Comparison of ENCODE assay signal across 10 cellular contexts in the genomic region with DNA sequence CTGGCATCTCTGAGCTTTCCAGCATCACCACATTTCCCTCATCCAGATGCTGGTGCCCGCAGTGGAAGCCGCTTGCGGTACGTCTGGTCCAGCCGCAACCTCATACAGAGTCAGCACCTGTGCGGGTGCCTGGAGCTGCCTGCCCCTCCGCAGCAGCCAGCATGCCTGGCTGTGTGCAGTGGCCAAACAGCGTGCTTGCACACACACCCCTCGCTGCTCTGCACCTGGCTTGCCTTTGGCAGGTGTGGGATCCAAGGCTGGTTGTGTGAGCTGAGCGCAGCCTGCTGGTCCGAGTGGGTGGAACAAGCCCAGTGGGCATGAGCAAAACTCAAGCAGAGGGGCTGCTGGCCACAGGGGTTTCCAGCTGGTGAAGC. TPM values are rescaled to one million over a fixed set of nuclear protein-coding genes. Genes with fewer than 3 reads are reported as not detected.
DNase-seq lines count a peak whose midpoint lies in the region; FAIRE-seq and TF ChIP-seq lines count a peak whose summit lies in the region.
"Had no signal": no experiment of that assay in that cellular context is flagged by ENCODE, and none has a peak within 500 bp of the region (broad histone marks: within the 10 kb centered on the region; RNA-seq: fewer than 3 reads in every experiment).

No MANE protein-coding gene starts in this region.

- peaks cover 14% of the 10 kb centered on the region for H3F3A ChIP-seq in neural progenitor cell (ENCODE audit: low read depth)

- H3K9me3 ChIP-seq in neural progenitor cell (ENCODE audit: low read depth), result no peaks in the 10 kb centered on the region

- no peak overlapping the region for H3K27ac ChIP-seq in brain microvascular endothelial cell
- H3K27ac ChIP-seq in neural progenitor cell, result no peak overlapping the region

- peaks cover 10% of the 10 kb centered on the region for H3K4me1 ChIP-seq in neural progenitor cell

- FAIRE-seq in H54 (lab: Jason Lieb, UNC), result no peak

- no peaks in the 10 kb centered on the region for H3K9me3 Mint-ChIP-seq in neural progenitor cell
- no peaks in the 10 kb centered on the region for H3K9me3 Mint-ChIP-seq in activated CD4-positive, alpha-beta T cell treated with anti-CD3 and anti-CD28 coated beads, Interleukin-2, amount 10 ng/mL, durations not matched to agents 7 days and 5 days

- no peak overlapping the region for H3K27ac Mint-ChIP-seq in neural progenitor cell
- H3K27ac Mint-ChIP-seq in activated CD4-positive, alpha-beta T cell treated with anti-CD3 and anti-CD28 coated beads, Interleukin-2, amount 10 ng/mL, durations not matched to agents 7 days and 5 days, result no peak overlapping the region

- peaks cover 13% of the 10 kb centered on the region for H3K79me2 ChIP-seq in neural progenitor cell (ENCODE audit: low read depth)

- peak; percentile 47 for TF ChIP-seq CTCF in brain microvascular endothelial cell (IDR thresholded peaks at IDR 0.05; ENCODE audit: low read depth, low read length, missing control alignments)
- peak; percentile 30 for TF ChIP-seq CTCF in neural progenitor cell (IDR thresholded peaks at IDR 0.05)

- in situ Hi-C loops in brain microvascular endothelial cell (cut with HindIII; ENCODE audit: low pct_ligation_motif_present, low sequenced_read_pairs), result loop anchor here (25.0 kb wide), 1 partner anchor 166 kb away; a partner anchor contains a TSS

- H3K27me3 ChIP-seq in brain microvascular endothelial cell (replicated peaks) (no peaks in the 10 kb centered on the region), neural progenitor cell (peaks cover 4% of the 10 kb centered on the region)

- H4K20me1 ChIP-seq in neural progenitor cell (ENCODE audit: low read depth), result no peaks in the 10 kb centered on the region

- peak overlapping the region; percentile 59 for H3K4me2 ChIP-seq in neural progenitor cell

- DNase-seq in NCI-H1436 (lab: John Stamatoyannopoulos, UW) (peak; percentile 46), NCI-H1436 treated with DMSO at 0.1 percent for 48 hours (lab: John Stamatoyannopoulos, UW) (no peak), NCI-H2171 (lab: John Stamatoyannopoulos, UW) (peak; percentile 60), brain microvascular endothelial cell (no peak), neural progenitor cell (ENCODE audit: low spot score) (peak; percentile 56), H54 (ENCODE audit: insufficient read length, low spot score) (no peak)
- no peak for DNase-seq in stimulated activated CD4-positive, alpha-beta T cell treated with anti-CD3 and anti-CD28 coated beads, Interleukin-2, amount 100 ng/mL, for 24 hours
- no peak for DNase-seq in activated CD4-positive, alpha-beta T cell treated with anti-CD3 and anti-CD28 coated beads, Interleukin-2, amount 10 ng/mL, durations not matched to agents 7 days and 5 days
- DNase-seq: anterior cingulate cortex, NCI-H1048 had no signal

- H2AFZ ChIP-seq in neural progenitor cell (replicated peaks), result peak overlapping the region; percentile 95

- POLR2A ChIA-PET in activated CD4-positive, alpha-beta T cell treated with anti-CD3 and anti-CD28 coated beads, Interleukin-2, amount 10 ng/mL, durations not matched to agents 7 days and 5 days (lab: Charles Lee), result interaction anchor here (1.2 kb wide), 1 partner anchor 163 kb away, joined by 3 read pairs; a partner anchor contains a TSS

- H3K4me3 ChIP-seq in brain microvascular endothelial cell (ENCODE audit: low read depth, low read length), result no peak overlapping the region
- H3K4me3 ChIP-seq in neural progenitor cell, result no peak overlapping the region

- H3K36me3 ChIP-seq in brain microvascular endothelial cell (replicated peaks), result no peaks in the 10 kb centered on the region
- H3K36me3 ChIP-seq in neural progenitor cell, result no peaks in the 10 kb centered on the region

- peaks cover 4% of the 10 kb centered on the region for H3K4me1 Mint-ChIP-seq in neural progenitor cell
- peaks cover 7% of the 10 kb centered on the region for H3K4me1 Mint-ChIP-seq in activated CD4-positive, alpha-beta T cell treated with anti-CD3 and anti-CD28 coated beads, Interleukin-2, amount 10 ng/mL, durations not matched to agents 7 days and 5 days

- no peaks in the 10 kb centered on the region for H3K36me3 Mint-ChIP-seq in neural progenitor cell
- no peaks in the 10 kb centered on the region for H3K36me3 Mint-ChIP-seq in activated CD4-positive, alpha-beta T cell treated with anti-CD3 and anti-CD28 coated beads, Interleukin-2, amount 10 ng/mL, durations not matched to agents 7 days and 5 days (ENCODE audit: low read depth)

- no peak overlapping the region for H3K4me3 Mint-ChIP-seq in neural progenitor cell
- no peak overlapping the region for H3K4me3 Mint-ChIP-seq in activated CD4-positive, alpha-beta T cell treated with anti-CD3 and anti-CD28 coated beads, Interleukin-2, amount 10 ng/mL, durations not matched to agents 7 days and 5 days

- no peak overlapping the region for H3K9ac ChIP-seq in neural progenitor cell

- CTCF ChIA-PET in activated CD4-positive, alpha-beta T cell treated with anti-CD3 and anti-CD28 coated beads, Interleukin-2, amount 10 ng/mL, durations not matched to agents 7 days and 5 days (lab: Charles Lee), result interaction anchor here (1.0 to 3.2 kb wide), 9 partner anchors 11 to 200 kb away, joined by 3 to 18 read pairs (median 7); a partner anchor contains a TSS

- H3K27me3 Mint-ChIP-seq in neural progenitor cell (ENCODE audit: insufficient read depth, low read depth), result peaks cover 2% of the 10 kb centered on the region
- H3K27me3 Mint-ChIP-seq in activated CD4-positive, alpha-beta T cell treated with anti-CD3 and anti-CD28 coated beads, Interleukin-2, amount 10 ng/mL, durations not matched to agents 7 days and 5 days, result peaks cover 5% of the 10 kb centered on the region

- no peak for TF ChIP-seq POLR2A in H54 (IDR thresholded peaks at IDR 0.05; ENCODE audit: low read depth, low read length)

RNA-seq across cellular contexts. Expression of a gene that starts 3.1 kb away (rescaled TPM):
- 19.5 and 29.6 TPM in 2 replicates for total RNA-seq in neural progenitor cell (ENCODE audit: low replicate concordance)
- 1 to 10 TPM; 7.5 to 8.3 TPM for total RNA-seq in activated CD4-positive, alpha-beta T cell treated with anti-CD3 and anti-CD28 coated beads, Interleukin-2, amount 10 ng/mL, durations not matched to agents 7 days and 5 days

RNA-seq across cellular contexts. Expression of a gene that starts 32.9 kb away (rescaled TPM):
- 51.9 and 105 TPM in 2 replicates for total RNA-seq in neural progenitor cell (ENCODE audit: low replicate concordance)
- 10 to 100 TPM; 15.1 to 16.3 TPM for total RNA-seq in activated CD4-positive, alpha-beta T cell treated with anti-CD3 and anti-CD28 coated beads, Interleukin-2, amount 10 ng/mL, durations not matched to agents 7 days and 5 days

Comparison
In these comparisons a context has a peak if more than half of its experiments do, and no peak if none do; other contexts are left out.
1. DNase-seq: peak in NCI-H1436 (single experiment), NCI-H2171 (single experiment) and neural progenitor cell (single experiment); none in NCI-H1436 treated with DMSO at 0.1 percent for 48 hours (single experiment), brain microvascular endothelial cell (single experiment), H54 (single experiment), stimulated activated CD4-positive, alpha-beta T cell treated with anti-CD3 and anti-CD28 coated beads, Interleukin-2, amount 100 ng/mL, for 24 hours (0 of 2) and activated CD4-positive, alpha-beta T cell treated with anti-CD3 and anti-CD28 coated beads, Interleukin-2, amount 10 ng/mL, durations not matched to agents 7 days and 5 days (single experiment).